In genomic region chr2:129877289-129877741, GRCh38 we compare ENCODE assay signal across 8 cellular contexts.
DNase-seq lines count a peak whose midpoint lies in the region; ATAC-seq and TF ChIP-seq lines count a peak whose summit lies in the region.

No MANE protein-coding gene starts in this region.

- peak; percentile 88 for ATAC-seq in HG03432 (IDR thresholded peaks at IDR 0.05; ENCODE audit: unreplicated experiment)

- TF ChIP-seq POLR2A in GM19193 (IDR thresholded peaks at IDR 0.05; ENCODE audit: extremely low read depth, insufficient read depth, insufficient read length), result peak; percentile 48

- DNase-seq in AG10803 (ENCODE audit: low read depth) (peak; percentile 79), NCI-H82 treated with DMSO at 0.1 percent for 48 hours (lab: John Stamatoyannopoulos, UW; ENCODE audit: unreplicated experiment) (peak; percentile 83), epithelial cell of esophagus (ENCODE audit: low read depth) (peak; percentile 12), middle frontal gyrus (ENCODE audit: extremely low spot score, low spot score) (peak; percentile 59)
- peak; percentile 87 for DNase-seq in activated CD8-positive, alpha-beta memory T cell treated with anti-CD3 and anti-CD28 coated beads, Interleukin-2, amount 50 U/mL, for 48 hours
- DNase-seq in stimulated activated CD8-positive, alpha-beta memory T cell treated with anti-CD3 and anti-CD28 coated beads, Interleukin-15, amount 100 ng/mL, for 4 hours (ENCODE audit: low read depth in 2 of 2), result peak; percentile 75

- TF ChIP-seq CTCF in AG10803 (conservative IDR thresholded peaks at IDR 0.05; ENCODE audit: low read length), result no peak
- no peak for TF ChIP-seq CTCF in epithelial cell of esophagus (IDR thresholded peaks at IDR 0.05; ENCODE audit: insufficient read depth, low read depth, low read length, missing control alignments)

- H3K4me3 ChIP-seq in AG10803 (ENCODE audit: low read length) (peak overlapping the region; percentile 71), epithelial cell of esophagus (ENCODE audit: low read length) (peak overlapping the region; percentile 52)

Comparison
In these comparisons a context has a peak if more than half of its experiments do, and no peak if none do; other contexts are left out.
1. Peak in every context shown above with its lines: DNase-seq, ATAC-seq and H3K4me3 ChIP-seq.
2. DNase-seq: peak in every context shown above with its lines; median percentile 87 in activated CD8-positive, alpha-beta memory T cell treated with anti-CD3 and anti-CD28 coated beads, Interleukin-2, amount 50 U/mL, for 48 hours; 83 in NCI-H82 treated with DMSO at 0.1 percent for 48 hours; 79 in AG10803; 75 in stimulated activated CD8-positive, alpha-beta memory T cell treated with anti-CD3 and anti-CD28 coated beads, Interleukin-15, amount 100 ng/mL, for 4 hours; 59 in middle frontal gyrus; 12 in epithelial cell of esophagus.